Comparison of ENCODE assay signal across 21 cellular contexts in genomic region chrX:11976663-11977062, GRCh38.
DNase-seq lines count a peak whose midpoint lies in the region; ATAC-seq, FAIRE-seq and TF ChIP-seq lines count a peak whose summit lies in the region.
"Had no signal": no experiment of that assay in that cellular context is flagged by ENCODE, and none has a peak within 500 bp of the region (broad histone marks: within the 10 kb centered on the region; RNA-seq: fewer than 3 reads in every experiment).

No MANE protein-coding gene starts in this region.

- no peak overlapping the region for H3K4me3 Mint-ChIP-seq in activated T-cell treated with anti-CD3 and anti-CD28 coated beads, Interleukin-2, amount 50 U/mL, for 72 hours
- H3K4me3 Mint-ChIP-seq: CD14-positive monocyte; CD4-positive, alpha-beta memory T cell; CD8-positive, alpha-beta memory T cell had no signal

- no peak overlapping the region for H3K9ac ChIP-seq in HepG2 (ENCODE audit: insufficient read depth, low read depth, low read length)
- no peak overlapping the region for H3K9ac ChIP-seq in IMR-90 (ENCODE audit: low read depth, low read length)
- H3K9ac ChIP-seq in H1 (replicated peaks in 1 of 4; ENCODE audit: extremely low read depth in 1 of 4, low read depth in 3 of 4, low read length in 3 of 4) = no peak overlapping the region
- H3K9ac ChIP-seq: BLaER1 had no signal

- H2BK120ac ChIP-seq in IMR-90 (ENCODE audit: low read depth, low read length) (no peak overlapping the region), H1 (replicated peaks; ENCODE audit: low read depth, low read length) (no peak overlapping the region)

- H3K27ac ChIP-seq in HepG2 (ENCODE audit: extremely low read length, insufficient read depth, low read length) (no peak overlapping the region), right lobe of liver (no peak overlapping the region), IMR-90 (ENCODE audit: insufficient read depth, low read length) (no peak overlapping the region), H1 (ENCODE audit: low read depth, low read length) (no peak overlapping the region)
- H3K27ac ChIP-seq: 22Rv1, BLaER1 had no signal

- FAIRE-seq in HepG2 (lab: Jason Lieb, UNC) (no peak), H1 (lab: Jason Lieb, UNC) (no peak)
- FAIRE-seq: G401.6, GM12891 had no signal

- dilution Hi-C loops in IMR-90 (cut with HindIII; ENCODE audit: low sequenced_read_pairs, unreplicated experiment) = no loop called here

- no peaks in the 10 kb centered on the region for H3K27me3 ChIP-seq in HepG2 (ENCODE audit: control insufficient read depth in 1 of 2, insufficient read depth in 2 of 2, low read length in 2 of 2)
- H3K27me3 ChIP-seq in right lobe of liver = no peaks in the 10 kb centered on the region
- no peaks in the 10 kb centered on the region for H3K27me3 ChIP-seq in IMR-90 (ENCODE audit: control insufficient read depth, insufficient read depth, low read length)
- H3K27me3 ChIP-seq in H1 (replicated peaks in 1 of 4; ENCODE audit: control insufficient read depth in 3 of 4, extremely low read depth in 1 of 4, insufficient read depth in 3 of 4, low read length in 3 of 4) = no peaks in the 10 kb centered on the region
- H3K27me3 ChIP-seq: BE2C had no signal

- peaks cover 13% of the 10 kb centered on the region for H3K27me3 Mint-ChIP-seq in activated T-cell treated with anti-CD3 and anti-CD28 coated beads, Interleukin-2, amount 50 U/mL, for 72 hours (ENCODE audit: low read depth)
- H3K27me3 Mint-ChIP-seq: CD4-positive, CD25-positive, alpha-beta regulatory T cell had no signal

- H3K23ac ChIP-seq in IMR-90 (ENCODE audit: low read depth, low read length) = no peak overlapping the region
- H3K23ac ChIP-seq in H1 (ENCODE audit: insufficient read length) = no peak overlapping the region

- POLR2A ChIA-PET in HepG2 (lab: Yijun Ruan, JAX) = no interaction called here
- POLR2A ChIA-PET in IMR-90 (lab: Charles Lee; ENCODE audit: unreplicated experiment) = no interaction called here
- POLR2A ChIA-PET in H1 (lab: Charles Lee; ENCODE audit: partially characterized antibody) = no interaction called here

- H3K4ac ChIP-seq in IMR-90 (ENCODE audit: low read depth, low read length) (no peak overlapping the region), H1 (replicated peaks; ENCODE audit: insufficient read length, low read depth, low read length) (no peak overlapping the region)

- no peak overlapping the region for H4K91ac ChIP-seq in IMR-90 (ENCODE audit: insufficient read depth, low read depth, low read length)
- H4K91ac ChIP-seq in H1 (replicated peaks; ENCODE audit: insufficient read length, low read length) = no peak overlapping the region

- no peak overlapping the region for H3K27ac Mint-ChIP-seq in activated T-cell treated with anti-CD3 and anti-CD28 coated beads, Interleukin-2, amount 50 U/mL, for 72 hours
- H3K27ac Mint-ChIP-seq: CD14-positive monocyte; CD4-positive, alpha-beta memory T cell; CD4-positive, CD25-positive, alpha-beta regulatory T cell; CD8-positive, alpha-beta memory T cell had no signal

- H4K20me1 ChIP-seq in HepG2 (ENCODE audit: insufficient read depth, low read length) (no peaks in the 10 kb centered on the region), IMR-90 (ENCODE audit: insufficient read depth, low read length) (no peaks in the 10 kb centered on the region), H1 (replicated peaks in 1 of 2; ENCODE audit: control insufficient read depth in 1 of 2, insufficient read depth in 2 of 2, low read length in 2 of 2) (no peaks in the 10 kb centered on the region)
- H4K20me1 ChIP-seq: BLaER1 had no signal

- no peaks in the 10 kb centered on the region for H3K9me1 ChIP-seq in IMR-90 (ENCODE audit: insufficient read depth, low read length)

- TF ChIP-seq RAD21 in HepG2 (CRISPR knock-in tag; IDR thresholded peaks at IDR 0.05) = no peak
- no peak for TF ChIP-seq RAD21 in IMR-90 (IDR thresholded peaks at IDR 0.05; ENCODE audit: low read length)
- TF ChIP-seq RAD21 in H1 (IDR thresholded peaks at IDR 0.05 in 1 of 2, conservative IDR thresholded peaks at IDR 0.05 in 1 of 2; ENCODE audit: low read depth in 2 of 2, low read length in 2 of 2) = no peak

- in situ Hi-C loops in HepG2 (cut with HindIII; ENCODE audit: extremely low pct_ligation_motif_present, low pct_unique_long_range_greater_than_20kb) = no loop called here
- in situ Hi-C loops in IMR-90 (cut with MboI; ENCODE audit: low sequenced_read_pairs) = no loop called here

- H3K79me2 ChIP-seq in HepG2 (ENCODE audit: insufficient read depth, low read length) = no peaks in the 10 kb centered on the region
- no peaks in the 10 kb centered on the region for H3K79me2 ChIP-seq in H1 (ENCODE audit: control insufficient read depth in 1 of 2, insufficient read depth in 2 of 2, low read length in 2 of 2)

- WGBS in HepG2 (ENCODE audit: low lambda C conversion rate) = 0% methylated on average over 2 of the region's 2 CpGs
- WGBS in right lobe of liver (ENCODE audit: insufficient coverage, low coverage, low lambda C conversion rate, missing lambda C conversion rate) = 75% methylated on average over 2 of the region's 2 CpGs
- WGBS in IMR-90 (ENCODE audit: extremely low coverage in 2 of 2, insufficient read length in 1 of 2), 2 experiments = no CpG with 5 or more reads among the region's 2 CpGs
- WGBS in H1 (ENCODE audit: extremely low coverage in 1 of 2, insufficient coverage in 1 of 2, insufficient read length in 1 of 2, insufficient replicate concordance in 2 of 2, low coverage in 1 of 2, low lambda C conversion rate in 2 of 2, missing lambda C conversion rate in 1 of 2), 2 experiments = 100% methylated on average over 2 of the region's 2 CpGs; no CpG with 5 or more reads in 1 of the 2 experiments

- no peak overlapping the region for H2BK20ac ChIP-seq in IMR-90 (ENCODE audit: low read depth, low read length)
- no peak overlapping the region for H2BK20ac ChIP-seq in H1 (ENCODE audit: low read length)

- no peaks in the 10 kb centered on the region for H3K36me3 ChIP-seq in HepG2 (replicated peaks in 1 of 2; ENCODE audit: control insufficient read depth in 1 of 2, insufficient read depth in 2 of 2, low read length in 2 of 2)
- H3K36me3 ChIP-seq in right lobe of liver = no peaks in the 10 kb centered on the region
- H3K36me3 ChIP-seq in IMR-90 (ENCODE audit: control insufficient read depth, insufficient read depth, low read length) = no peaks in the 10 kb centered on the region
- H3K36me3 ChIP-seq in H1 (ENCODE audit: control insufficient read depth in 2 of 4, insufficient read depth in 4 of 4, low read length in 3 of 4) = no peaks in the 10 kb centered on the region
- H3K36me3 ChIP-seq: BE2C, BLaER1 had no signal

- TF ChIP-seq CTCF in HepG2 (CRISPR knock-in tag; IDR thresholded peaks at IDR 0.05) (no peak), right lobe of liver (IDR thresholded peaks at IDR 0.05) (no peak), IMR-90 (conservative IDR thresholded peaks at IDR 0.05; ENCODE audit: low read depth, low read length) (no peak), H1 (IDR thresholded peaks at IDR 0.05; ENCODE audit: control extremely low read depth in 1 of 3, insufficient read depth in 1 of 3, low read depth in 1 of 3, low read length in 3 of 3) (no peak)

- no peak overlapping the region for H2AK5ac ChIP-seq in IMR-90 (ENCODE audit: low read depth, low read length)
- H2AK5ac ChIP-seq in H1 (ENCODE audit: low read depth, low read length) = no peak overlapping the region

- H2BK5ac ChIP-seq in IMR-90 (ENCODE audit: low read depth, low read length, poor library complexity, severe bottlenecking) (no peak overlapping the region), H1 (ENCODE audit: low read depth, low read length) (no peak overlapping the region)

- no peak for DNase-seq in HepG2 (ENCODE audit: low spot score)
- DNase-seq in right lobe of liver = no peak
- no peak for DNase-seq in IMR-90
- DNase-seq in H1 (ENCODE audit: low read depth in 1 of 2, low spot score in 2 of 2) = no peak
- DNase-seq in T-helper 2 cell = no peak
- no peak for DNase-seq in activated T-cell treated with anti-CD3 and anti-CD28 coated beads, Interleukin-2, amount 50 U/mL, for 72 hours
- DNase-seq: ACHN; BE2C; C1 segment of cervical spinal cord; CD4-positive, alpha-beta memory T cell; CD4-positive, CD25-positive, alpha-beta regulatory T cell; CD8-positive, alpha-beta memory T cell; COR-L47; DMS79 treated with DMSO at 0.1 percent for 48 hours; GF-D8 had no signal

- no peak overlapping the region for H3K18ac ChIP-seq in IMR-90 (ENCODE audit: low read depth, low read length)
- no peak overlapping the region for H3K18ac ChIP-seq in H1 (ENCODE audit: extremely low read depth, low read length)

- no peaks in the 10 kb centered on the region for H3K36me3 Mint-ChIP-seq in activated T-cell treated with anti-CD3 and anti-CD28 coated beads, Interleukin-2, amount 50 U/mL, for 72 hours (ENCODE audit: insufficient read depth in 2 of 2)
- H3K36me3 Mint-ChIP-seq: CD14-positive monocyte; CD4-positive, alpha-beta memory T cell; CD4-positive, CD25-positive, alpha-beta regulatory T cell; CD8-positive, alpha-beta memory T cell had no signal

- H2BK15ac ChIP-seq in IMR-90 (ENCODE audit: low read depth, low read length) (no peak overlapping the region), H1 (ENCODE audit: low read length) (no peak overlapping the region)

- H3K9me3 ChIP-seq in HepG2 (ENCODE audit: low read length) (no peaks in the 10 kb centered on the region), right lobe of liver (no peaks in the 10 kb centered on the region), IMR-90 (ENCODE audit: control insufficient read depth, insufficient read depth, low read length) (no peaks in the 10 kb centered on the region), H1 (ENCODE audit: insufficient read depth in 2 of 2, low read depth in 1 of 2, low read length in 1 of 2) (no peaks in the 10 kb centered on the region)
- H3K9me3 ChIP-seq: BE2C, BLaER1 had no signal

- no peak overlapping the region for H3K4me2 ChIP-seq in HepG2 (ENCODE audit: low read depth, low read length)
- no peak overlapping the region for H3K4me2 ChIP-seq in IMR-90 (ENCODE audit: low read depth, low read length)
- no peak overlapping the region for H3K4me2 ChIP-seq in H1 (ENCODE audit: insufficient read depth in 1 of 2, low read depth in 2 of 2, low read length in 2 of 2)
- H3K4me2 ChIP-seq: BLaER1 had no signal

- CTCF ChIA-PET in HepG2 (lab: Yijun Ruan, JAX; ENCODE audit: low intra/inter-chr PET ratio, low total read pairs) (no interaction called here), IMR-90 (lab: Yijun Ruan, JAX) (no interaction called here), H1 (lab: Charles Lee; ENCODE audit: partially characterized antibody) (no interaction called here)

- H3K79me1 ChIP-seq in IMR-90 (ENCODE audit: low read depth in 1 of 2, low read length in 2 of 2) = no peaks in the 10 kb centered on the region
- no peaks in the 10 kb centered on the region for H3K79me1 ChIP-seq in H1 (ENCODE audit: low read depth, low read length)

- no peak overlapping the region for H4K8ac ChIP-seq in IMR-90 (ENCODE audit: low read depth in 2 of 2, low read length in 2 of 2)
- H4K8ac ChIP-seq in H1 (ENCODE audit: extremely low read depth, insufficient read depth, low read length) = no peak overlapping the region

- H3K4me3 ChIP-seq in HepG2 (replicated peaks in 1 of 3; ENCODE audit: insufficient read depth in 1 of 3, low read depth in 2 of 3, low read length in 3 of 3) (no peak overlapping the region), right lobe of liver (no peak overlapping the region), IMR-90 (ENCODE audit: insufficient read depth, low read depth, low read length) (no peak overlapping the region), H1 (ENCODE audit: extremely low read depth in 1 of 4, insufficient read depth in 2 of 4, low read depth in 3 of 4, low read length in 4 of 4) (no peak overlapping the region)
- H3K4me3 ChIP-seq: BLaER1 had no signal

- H4K5ac ChIP-seq in IMR-90 (ENCODE audit: low read depth, low read length) (no peak overlapping the region), H1 (ENCODE audit: insufficient read length, low read depth, low read length) (no peak overlapping the region)

- no peaks in the 10 kb centered on the region for H3K4me1 Mint-ChIP-seq in activated T-cell treated with anti-CD3 and anti-CD28 coated beads, Interleukin-2, amount 50 U/mL, for 72 hours (ENCODE audit: low read depth)
- H3K4me1 Mint-ChIP-seq: CD14-positive monocyte; CD4-positive, alpha-beta memory T cell; CD4-positive, CD25-positive, alpha-beta regulatory T cell; CD8-positive, alpha-beta memory T cell had no signal

- no peak overlapping the region for H2AFZ ChIP-seq in HepG2 (ENCODE audit: low read length)
- H2AFZ ChIP-seq in IMR-90 (replicated peaks; ENCODE audit: low read length, poor library complexity) = no peak overlapping the region
- no peak overlapping the region for H2AFZ ChIP-seq in H1 (ENCODE audit: low read length)

- no peaks in the 10 kb centered on the region for H3K23me2 ChIP-seq in H1 (ENCODE audit: low read depth, low read length)

- H2BK12ac ChIP-seq in H1 (ENCODE audit: low read depth, low read length) = no peak overlapping the region

- H3K14ac ChIP-seq in IMR-90 (replicated peaks; ENCODE audit: low read depth, low read length) (no peak overlapping the region), H1 (ENCODE audit: insufficient read length) (no peak overlapping the region)

- TF ChIP-seq POLR2A in HepG2 (IDR thresholded peaks at IDR 0.05; ENCODE audit: insufficient read depth in 1 of 2, low read depth in 2 of 2, low read length in 2 of 2) (no peak), right lobe of liver (IDR thresholded peaks at IDR 0.05) (no peak), IMR-90 (IDR thresholded peaks at IDR 0.05; ENCODE audit: low read depth, low read length) (no peak), H1 (IDR thresholded peaks at IDR 0.05; ENCODE audit: control extremely low read depth in 1 of 2, low read depth in 2 of 2, low read length in 2 of 2) (no peak)

- H2AK9ac ChIP-seq in IMR-90 (replicated peaks; ENCODE audit: low read depth, low read length, poor library complexity) = no peak overlapping the region

- BruUV-seq in HepG2 (replicated peaks; lab: Mats Ljungman, UMichigan) (no TSS peak), IMR-90 (replicated peaks; lab: Mats Ljungman, UMichigan) (no TSS peak)

- no peak overlapping the region for H3K56ac ChIP-seq in IMR-90 (ENCODE audit: extremely low read depth, insufficient read depth, low read length)
- no peak overlapping the region for H3K56ac ChIP-seq in H1 (replicated peaks; ENCODE audit: insufficient read length, low read depth, low read length)

- no peaks in the 10 kb centered on the region for H3K4me1 ChIP-seq in HepG2 (ENCODE audit: insufficient read depth, low read length)
- no peaks in the 10 kb centered on the region for H3K4me1 ChIP-seq in right lobe of liver
- H3K4me1 ChIP-seq in IMR-90 (ENCODE audit: control insufficient read depth, insufficient read depth, low read length) = no peaks in the 10 kb centered on the region
- H3K4me1 ChIP-seq in H1 (replicated peaks in 1 of 4; ENCODE audit: control insufficient read depth in 3 of 4, insufficient read depth in 4 of 4, low read length in 3 of 4) = no peaks in the 10 kb centered on the region
- H3K4me1 ChIP-seq: BE2C, BLaER1 had no signal

- ATAC-seq in HepG2 (no peak), right lobe of liver (no peak), IMR-90 (ENCODE audit: low read depth) (no peak), GM18861 (IDR thresholded peaks at IDR 0.05; ENCODE audit: unreplicated experiment) (no peak)
- ATAC-seq in activated T-cell treated with anti-CD3 and anti-CD28 coated beads, Interleukin-2, amount 50 U/mL, for 72 hours (replicated peaks in 1 of 2) = no peak

- intact Hi-C loops in HepG2 (cut with micrococcal nuclease; ENCODE audit: unreplicated experiment) = no loop called here
- intact Hi-C loops in right lobe of liver (cut with DNase I) = no loop called here
- intact Hi-C loops in IMR-90 (cut with micrococcal nuclease) = no loop called here

- no peaks in the 10 kb centered on the region for H3K9me3 Mint-ChIP-seq in activated T-cell treated with anti-CD3 and anti-CD28 coated beads, Interleukin-2, amount 50 U/mL, for 72 hours

- TF ChIP-seq EP300 in HepG2 (IDR thresholded peaks at IDR 0.05; ENCODE audit: low read depth in 2 of 2, low read length in 2 of 2) = no peak
- TF ChIP-seq EP300 in HepG2 (CRISPR knock-in tag; IDR thresholded peaks at IDR 0.05; ENCODE audit: borderline replicate concordance) = no peak
- no peak for TF ChIP-seq EP300 in H1 (IDR thresholded peaks at IDR 0.05; ENCODE audit: borderline replicate concordance in 1 of 2, low read depth in 2 of 2, low read length in 2 of 2)

Comparison
In these comparisons a context has a peak if more than half of its experiments do, and no peak if none do; other contexts are left out.
1. Of the 41 proteins assayed by ChIP-seq in both HepG2 and H1: peak only in HepG2: none; only in H1: none; in both: MAFK; in neither: 40.